ENCODE assay signal across 24 cellular contexts in the genomic region with DNA sequence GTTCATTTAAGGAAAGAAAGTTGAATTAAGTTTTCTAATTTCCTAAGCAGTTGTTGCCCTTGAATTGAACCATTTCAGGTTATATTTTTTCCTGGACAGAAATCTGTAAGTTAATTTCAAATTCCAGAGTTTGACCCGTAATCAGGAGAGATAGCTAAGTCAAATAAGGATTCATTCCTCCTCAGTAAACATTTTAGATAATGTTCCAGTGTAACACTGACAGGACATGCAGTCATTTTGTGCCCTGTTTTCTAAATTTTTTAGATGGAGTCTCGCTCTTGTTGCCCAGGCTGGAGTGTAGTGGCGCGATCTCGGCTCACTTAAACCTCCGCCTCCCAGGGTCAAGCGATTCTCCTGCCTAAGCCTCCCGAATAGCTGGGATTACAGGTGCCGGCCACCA.
"Had no signal": no experiment of that assay in that cellular context is flagged by ENCODE, and none has a peak within 500 bp of the region (broad histone marks: within the 10 kb centered on the region; RNA-seq: fewer than 3 reads in every experiment).

No MANE protein-coding gene starts in this region.

- ATAC-seq: effector memory CD8-positive, alpha-beta T cell; esophagus mucosa; gastrocnemius medialis; heart right ventricle; left cardiac atrium; lower lobe of right lung; mucosa of descending colon had no signal

- H3K27ac ChIP-seq: colonic mucosa, epithelial cell of prostate, esophagus squamous epithelium, gastrocnemius medialis, heart right ventricle, left ventricle myocardium inferior, lower lobe of right lung had no signal

- H3K9me3 ChIP-seq: colonic mucosa, esophagus squamous epithelium, gastrocnemius medialis, heart right ventricle, left ventricle myocardium inferior, lower lobe of right lung, mucosa of descending colon had no signal

- H3K27me3 ChIP-seq: colonic mucosa, esophagus squamous epithelium, gastrocnemius medialis, heart right ventricle had no signal

- DNase-seq: cerebellar nuclear complex; colonic mucosa; cortex of kidney; effector CD8-positive, alpha-beta T cell; effector memory CD8-positive, alpha-beta T cell; endodermal cell; erythroblast; esophagus squamous epithelium; foreskin fibroblast; foreskin melanocyte; gastrocnemius medialis; glutamatergic neuron; head of caudate nucleus; heart right ventricle; left cardiac atrium; left ventricle myocardium inferior; lower lobe of right lung; mesenchymal stem cell; mucosa of descending colon had no signal

- H3K36me3 ChIP-seq: colonic mucosa, esophagus squamous epithelium, gastrocnemius medialis, heart right ventricle, left ventricle myocardium inferior, lower lobe of right lung had no signal

- H3K4me1 ChIP-seq: colonic mucosa, esophagus squamous epithelium, gastrocnemius medialis, heart right ventricle, left ventricle myocardium inferior, lower lobe of right lung had no signal

- FAIRE-seq: endometrium, islet of Langerhans, keratinocyte had no signal

- H3K4me3 ChIP-seq: colonic mucosa, esophagus squamous epithelium, gastrocnemius medialis, heart right ventricle, left ventricle myocardium inferior, lower lobe of right lung, mucosa of descending colon had no signal
